Comparison of ENCODE assay signal across 9 cellular contexts in genomic region chr5:77239126-77239741, GRCh38. TPM values are rescaled to one million over a fixed set of nuclear protein-coding genes. Genes with fewer than 3 reads are reported as not detected.
DNase-seq lines count a peak whose midpoint lies in the region; ATAC-seq and TF ChIP-seq lines count a peak whose summit lies in the region.
"Had no signal": no experiment of that assay in that cellular context is flagged by ENCODE, and none has a peak within 500 bp of the region (broad histone marks: within the 10 kb centered on the region; RNA-seq: fewer than 3 reads in every experiment).

No MANE protein-coding gene starts in this region.

- no peak overlapping the region for H3K4me3 ChIP-seq in OCI-LY3 (ENCODE audit: low read length)

- H3K4me1 ChIP-seq in OCI-LY3 (ENCODE audit: low read length) = peaks cover 9% of the 10 kb centered on the region

- no peaks in the 10 kb centered on the region for H3K36me3 Mint-ChIP-seq in activated naive CD8-positive, alpha-beta T cell treated with anti-CD3 and anti-CD28 coated beads for 36 hours

- H3K79me2 ChIP-seq in OCI-LY3 (ENCODE audit: low read length) = no peaks in the 10 kb centered on the region

- H3K9me3 ChIP-seq in OCI-LY3 (ENCODE audit: insufficient read depth, low read length) = no peaks in the 10 kb centered on the region

- H3K4me1 Mint-ChIP-seq in activated naive CD8-positive, alpha-beta T cell treated with anti-CD3 and anti-CD28 coated beads for 36 hours = peaks cover 10% of the 10 kb centered on the region

- H3K4me2 ChIP-seq in OCI-LY3 (ENCODE audit: low read length) = no peak overlapping the region

- no peaks in the 10 kb centered on the region for H3K36me3 ChIP-seq in OCI-LY3 (replicated peaks; ENCODE audit: low read depth, low read length)

- peaks cover 35% of the 10 kb centered on the region for H3K27me3 Mint-ChIP-seq in activated naive CD8-positive, alpha-beta T cell treated with anti-CD3 and anti-CD28 coated beads for 36 hours

- TF ChIP-seq CTCF in 22Rv1 (IDR thresholded peaks at IDR 0.05) (peak; percentile 63), OCI-LY3 (IDR thresholded peaks at IDR 0.05; ENCODE audit: low read depth, low read length) (peak; percentile 46)

- peaks cover 2% of the 10 kb centered on the region for H3K9me3 Mint-ChIP-seq in activated naive CD8-positive, alpha-beta T cell treated with anti-CD3 and anti-CD28 coated beads for 36 hours

- H3K27me3 ChIP-seq in OCI-LY3 (ENCODE audit: low read depth, low read length) = no peaks in the 10 kb centered on the region

- H3K9ac ChIP-seq in OCI-LY3 (ENCODE audit: low read length) = no peak overlapping the region

- ATAC-seq in GM21367 (IDR thresholded peaks at IDR 0.05; ENCODE audit: unreplicated experiment) = no peak
- ATAC-seq in HG03520 (IDR thresholded peaks at IDR 0.05; ENCODE audit: unreplicated experiment) = no peak
- ATAC-seq: activated CD4-positive, CD25-positive, alpha-beta regulatory T cell treated with anti-CD3 and anti-CD28 coated beads, Interleukin-2, amount 50 U/mL, for 24 hours had no signal

- no peak overlapping the region for H3K4me3 Mint-ChIP-seq in activated naive CD8-positive, alpha-beta T cell treated with anti-CD3 and anti-CD28 coated beads for 36 hours

- H3K27ac Mint-ChIP-seq in activated naive CD8-positive, alpha-beta T cell treated with anti-CD3 and anti-CD28 coated beads for 36 hours = no peak overlapping the region

- DNase-seq in ELR (ENCODE audit: low read depth) (peak; percentile 50), fibroblast of gingiva (ENCODE audit: low read depth) (peak; percentile 18), Ammon's horn (ENCODE audit: low spot score) (no peak)
- no peak for DNase-seq in activated naive CD8-positive, alpha-beta T cell treated with anti-CD3 and anti-CD28 coated beads for 36 hours

- 0 out of 2 replicates have a peak overlapping the region, but pooled peaks have one; percentile 25 for H2AFZ ChIP-seq in OCI-LY3 (ENCODE audit: low read depth, low read length)

- H3K27ac ChIP-seq in 22Rv1 (no peak overlapping the region), OCI-LY3 (ENCODE audit: low read length) (no peak overlapping the region)

- no peaks in the 10 kb centered on the region for H4K20me1 ChIP-seq in OCI-LY3 (ENCODE audit: insufficient read depth, low read length)

RNA-seq across cellular contexts. Expression of gene PDE8B, which starts 28.8 kb away (rescaled TPM):
- total RNA-seq in activated naive CD8-positive, alpha-beta T cell treated with anti-CD3 and anti-CD28 coated beads for 36 hours = under 1 TPM in 1 of 2 experiments, not detected in 1; 0.16 TPM

Comparison
In these comparisons a context has a peak if more than half of its experiments do, and no peak if none do; other contexts are left out.
1. DNase-seq: peak in ELR (single experiment) and fibroblast of gingiva (single experiment); none in Ammon's horn (single experiment) and activated naive CD8-positive, alpha-beta T cell treated with anti-CD3 and anti-CD28 coated beads for 36 hours (single experiment).